In genomic region chr2:71880287-71880686, GRCh38 we compare ENCODE assay signal across 16 cellular contexts.
"Had no signal": no experiment of that assay in that cellular context is flagged by ENCODE, and none has a peak within 500 bp of the region (broad histone marks: within the 10 kb centered on the region; RNA-seq: fewer than 3 reads in every experiment).

No MANE protein-coding gene starts in this region.

- H3K27ac ChIP-seq: epithelial cell of prostate, upper lobe of right lung had no signal

- H3K9me3 Mint-ChIP-seq: activated B cell treated with CpG ODN at 0.5 μM for 24 hours; activated CD4-positive, alpha-beta T cell treated with anti-CD3 and anti-CD28 coated beads, Interleukin-2, amount 10 ng/mL, durations not matched to agents 24 days and 14 days; activated naive CD8-positive, alpha-beta T cell treated with anti-CD3 and anti-CD28 coated beads for 36 hours; natural killer cell had no signal

- H3K4me3 ChIP-seq: breast epithelium, heart right ventricle, right atrium auricular region, upper lobe of right lung had no signal

- H3K9me3 ChIP-seq: breast epithelium, right atrium auricular region, upper lobe of right lung had no signal

- H3K27ac Mint-ChIP-seq: activated B cell treated with CpG ODN at 0.5 μM for 24 hours; activated CD4-positive, alpha-beta T cell treated with anti-CD3 and anti-CD28 coated beads, Interleukin-2, amount 10 ng/mL, durations not matched to agents 24 days and 14 days; activated CD8-positive, alpha-beta T cell treated with anti-CD3 and anti-CD28 coated beads, Interleukin-2, amount 10 ng/mL, durations not matched to agents 7 days and 5 days; activated naive CD8-positive, alpha-beta T cell treated with anti-CD3 and anti-CD28 coated beads for 36 hours; natural killer cell had no signal

- ATAC-seq: activated CD8-positive, alpha-beta T cell treated with anti-CD3 and anti-CD28 coated beads, Interleukin-2, amount 10 ng/mL, durations not matched to agents 7 days and 5 days; left lobe of liver; natural killer cell; stimulated activated naive CD8-positive, alpha-beta T cell treated with anti-CD3 and anti-CD28 coated beads, Interleukin-15, Interleukin-2, amounts not matched to agents 100 U/mL and 50 U/mL, for 24 hours had no signal

- DNase-seq: activated B cell treated with CpG ODN at 0.5 μM for 24 hours; activated CD4-positive, alpha-beta T cell treated with anti-CD3 and anti-CD28 coated beads, Interleukin-2, amount 10 ng/mL, durations not matched to agents 24 days and 14 days; activated CD8-positive, alpha-beta memory T cell treated with anti-CD3 and anti-CD28 coated beads, Interleukin-2, amount 50 U/mL, for 4 hours; activated CD8-positive, alpha-beta T cell treated with anti-CD3 and anti-CD28 coated beads, Interleukin-2, amount 10 ng/mL, durations not matched to agents 7 days and 5 days; activated gamma-delta T cell treated with Interleukin-2 at 50 U/mL for 16 hours; activated naive CD8-positive, alpha-beta T cell treated with anti-CD3 and anti-CD28 coated beads for 36 hours; activated T-cell treated with anti-CD3 and anti-CD28 coated beads, Interleukin-2, amount 50 U/mL, for 48 hours; cerebellar nuclear complex; natural killer cell; stimulated activated naive CD8-positive, alpha-beta T cell treated with anti-CD3 and anti-CD28 coated beads, Interleukin-15, Interleukin-2, amounts not matched to agents 100 U/mL and 50 U/mL, for 24 hours; upper lobe of right lung had no signal

- H3K27me3 ChIP-seq: breast epithelium, heart right ventricle, right atrium auricular region, upper lobe of right lung had no signal

- H3K4me3 Mint-ChIP-seq: activated B cell treated with CpG ODN at 0.5 μM for 24 hours; activated CD4-positive, alpha-beta T cell treated with anti-CD3 and anti-CD28 coated beads, Interleukin-2, amount 10 ng/mL, durations not matched to agents 24 days and 14 days; activated CD8-positive, alpha-beta T cell treated with anti-CD3 and anti-CD28 coated beads, Interleukin-2, amount 10 ng/mL, durations not matched to agents 7 days and 5 days; activated naive CD8-positive, alpha-beta T cell treated with anti-CD3 and anti-CD28 coated beads for 36 hours; natural killer cell had no signal

- H3K27me3 Mint-ChIP-seq: activated CD4-positive, alpha-beta T cell treated with anti-CD3 and anti-CD28 coated beads, Interleukin-2, amount 10 ng/mL, durations not matched to agents 24 days and 14 days had no signal

- H3K4me1 Mint-ChIP-seq: activated B cell treated with CpG ODN at 0.5 μM for 24 hours; activated CD4-positive, alpha-beta T cell treated with anti-CD3 and anti-CD28 coated beads, Interleukin-2, amount 10 ng/mL, durations not matched to agents 24 days and 14 days; activated naive CD8-positive, alpha-beta T cell treated with anti-CD3 and anti-CD28 coated beads for 36 hours had no signal

- H3K36me3 Mint-ChIP-seq: activated naive CD8-positive, alpha-beta T cell treated with anti-CD3 and anti-CD28 coated beads for 36 hours; natural killer cell had no signal

- H3K36me3 ChIP-seq: breast epithelium, heart right ventricle, right atrium auricular region, upper lobe of right lung had no signal
